In genomic region chr6:1351381-1352008, GRCh38 we compare ENCODE assay signal across 2 cellular contexts.
TF ChIP-seq lines count a peak whose summit lies in the region.

No MANE protein-coding gene starts in this region.

TF ChIP-seq in HepG2, 621 proteins besides CTCF, POLR2A, EP300 and RAD21:
- peak; percentile 94 for TF ChIP-seq ZNF317 (CRISPR knock-in tag; IDR thresholded peaks at IDR 0.05)
- TF ChIP-seq MYPOP (CRISPR knock-in tag; IDR thresholded peaks at IDR 0.05), result no peak

TF ChIP-seq in GM12878, 131 proteins besides CTCF, POLR2A, EP300 and RAD21:
- TF ChIP-seq CBX5 (IDR thresholded peaks at IDR 0.05; ENCODE audit: low read depth), result 0 out of 2 replicates have a peak, but pooled peaks have one; percentile 67
- TF ChIP-seq SMC3 (IDR thresholded peaks at IDR 0.05; ENCODE audit: borderline replicate concordance, low read length), result no peak
- no peak for TF ChIP-seq SMAD5 (IDR thresholded peaks at IDR 0.05; ENCODE audit: low read depth)
